ENCODE assay signal across 8 cellular contexts in genomic region chr12:3200032-3200617, GRCh38.
DNase-seq lines count a peak whose midpoint lies in the region; ATAC-seq, FAIRE-seq and TF ChIP-seq lines count a peak whose summit lies in the region.

No MANE protein-coding gene starts in this region.

- H3K27ac ChIP-seq in H1 (ENCODE audit: low read depth, low read length): no peak overlapping the region
- H3K27ac ChIP-seq in mesenchymal stem cell (ENCODE audit: low read length, poor library complexity, severe bottlenecking): no peak overlapping the region
- no peak overlapping the region for H3K27ac ChIP-seq in upper lobe of right lung
- H3K27ac ChIP-seq in effector memory CD4-positive, alpha-beta T cell (ENCODE audit: insufficient read depth, low read length, poor library complexity, severe bottlenecking): no peak overlapping the region

- no peak for TF ChIP-seq EP300 in H1 (IDR thresholded peaks at IDR 0.05; ENCODE audit: borderline replicate concordance in 1 of 2, low read depth in 2 of 2, low read length in 2 of 2)

- H2BK20ac ChIP-seq in H1 (ENCODE audit: low read length): no peak overlapping the region

- CTCF ChIA-PET in H1 (lab: Charles Lee; ENCODE audit: partially characterized antibody): interaction anchor here (0.6 to 24.7 kb wide), 10 partner anchors 7 to 129 kb away, joined by 3 to 448 read pairs (median 16); no protein-coding TSS in a partner anchor

- H3K9ac ChIP-seq in H1 (replicated peaks in 1 of 4; ENCODE audit: extremely low read depth in 1 of 4, low read depth in 3 of 4, low read length in 3 of 4): peak overlapping the region in 2 of 4 experiments; percentile 10 to 34; a peak in 2 of 7 replicates
- peak overlapping the region; percentile 38 for H3K9ac ChIP-seq in mesenchymal stem cell (ENCODE audit: low read length)

- H3K79me1 ChIP-seq in H1 (ENCODE audit: low read depth, low read length) (peaks cover 2% of the 10 kb centered on the region; the same call in 1 of the 2 replicates), mesenchymal stem cell (replicated peaks; ENCODE audit: low read length, poor library complexity, severe bottlenecking) (peaks cover 27% of the 10 kb centered on the region)

- H3K14ac ChIP-seq in H1 (ENCODE audit: insufficient read length) (no peak overlapping the region), mesenchymal stem cell (ENCODE audit: low read length in 2 of 2) (peak overlapping the region in 1 of 2 experiments; percentile 58)

- H3K4me3 ChIP-seq in H1 (ENCODE audit: extremely low read depth in 1 of 4, insufficient read depth in 2 of 4, low read depth in 3 of 4, low read length in 4 of 4) (peak overlapping the region; percentile 52 to 69 (median 64)), mesenchymal stem cell (ENCODE audit: insufficient read depth in 1 of 2, low read depth in 1 of 2, low read length in 2 of 2) (peak overlapping the region; percentile 69 to 78), upper lobe of right lung (peak overlapping the region; percentile 39)
- H3K4me3 ChIP-seq in effector memory CD4-positive, alpha-beta T cell (ENCODE audit: insufficient read depth, low read depth, low read length, poor library complexity, severe bottlenecking): no peak overlapping the region

- no peak overlapping the region for H4K5ac ChIP-seq in H1 (ENCODE audit: insufficient read length, low read depth, low read length)

- TF ChIP-seq CTCF in H1 (IDR thresholded peaks at IDR 0.05; ENCODE audit: control extremely low read depth in 1 of 3, insufficient read depth in 1 of 3, low read depth in 1 of 3, low read length in 3 of 3) (no peak), upper lobe of right lung (IDR thresholded peaks at IDR 0.05) (no peak)

- no peak overlapping the region for H4K91ac ChIP-seq in H1 (replicated peaks; ENCODE audit: insufficient read length, low read length)
- H4K91ac ChIP-seq in mesenchymal stem cell (ENCODE audit: low read length): no peak overlapping the region

- POLR2A ChIA-PET in H1 (lab: Charles Lee; ENCODE audit: partially characterized antibody): interaction anchor here (1.2 to 1.5 kb wide), 7 partner anchors 38 to 122 kb away, joined by 3 to 5 read pairs (median 3); no protein-coding TSS in a partner anchor

- H3K36me3 ChIP-seq in H1 (ENCODE audit: control insufficient read depth in 2 of 4, insufficient read depth in 4 of 4, low read length in 3 of 4) (no peaks in the 10 kb centered on the region), mesenchymal stem cell (ENCODE audit: control insufficient read depth in 1 of 2, insufficient read depth in 2 of 2, low read depth in 1 of 2, low read length in 2 of 2) (peaks cover 0 to 4% of the 10 kb centered on the region in 2 experiments), upper lobe of right lung (no peaks in the 10 kb centered on the region)
- no peaks in the 10 kb centered on the region for H3K36me3 ChIP-seq in effector memory CD4-positive, alpha-beta T cell (ENCODE audit: control insufficient read depth, insufficient read depth, low read length)

- TF ChIP-seq RAD21 in H1 (IDR thresholded peaks at IDR 0.05 in 1 of 2, conservative IDR thresholded peaks at IDR 0.05 in 1 of 2; ENCODE audit: low read depth in 2 of 2, low read length in 2 of 2): no peak

- peak; percentile 71 for ATAC-seq in upper lobe of right lung
- no peak for ATAC-seq in GM19397 (IDR thresholded peaks at IDR 0.05; ENCODE audit: unreplicated experiment)

- DNase-seq in ELR (ENCODE audit: low read depth): peak; percentile 56
- DNase-seq in NCI-H774 (lab: John Stamatoyannopoulos, UW): peak; percentile 36
- peak; percentile 70 to 92 for DNase-seq in H1 (ENCODE audit: low read depth in 1 of 2, low spot score in 2 of 2)
- DNase-seq in mesenchymal stem cell: peak; percentile 74
- DNase-seq in upper lobe of right lung: peak; percentile 72
- no peak for DNase-seq in effector CD8-positive, alpha-beta T cell (lab: John Stamatoyannopoulos, UW)
- no peak for DNase-seq in effector memory CD4-positive, alpha-beta T cell

- peaks cover 10 to 43% (median 32%) of the 10 kb centered on the region in 4 experiments for H3K27me3 ChIP-seq in H1 (replicated peaks in 1 of 4; ENCODE audit: control insufficient read depth in 3 of 4, extremely low read depth in 1 of 4, insufficient read depth in 3 of 4, low read length in 3 of 4)
- H3K27me3 ChIP-seq in mesenchymal stem cell (ENCODE audit: control insufficient read depth in 1 of 2, insufficient read depth in 1 of 2, low read length in 2 of 2): peaks cover 3 to 63% of the 10 kb centered on the region in 2 experiments
- peaks cover 20% of the 10 kb centered on the region for H3K27me3 ChIP-seq in upper lobe of right lung
- H3K27me3 ChIP-seq in effector memory CD4-positive, alpha-beta T cell (replicated peaks; ENCODE audit: control insufficient read depth, insufficient read depth, low read length, poor library complexity, severe bottlenecking): peaks cover 9% of the 10 kb centered on the region

- H4K8ac ChIP-seq in H1 (ENCODE audit: extremely low read depth, insufficient read depth, low read length) (peak overlapping the region; percentile 91), mesenchymal stem cell (ENCODE audit: low read length) (no peak overlapping the region)

- H2BK120ac ChIP-seq in H1 (replicated peaks; ENCODE audit: low read depth, low read length): no peak overlapping the region
- no peak overlapping the region for H2BK120ac ChIP-seq in mesenchymal stem cell (ENCODE audit: low read depth, low read length)

- H3K4me2 ChIP-seq in H1 (ENCODE audit: insufficient read depth in 1 of 2, low read depth in 2 of 2, low read length in 2 of 2) (peak overlapping the region; percentile 97 to 99), mesenchymal stem cell (ENCODE audit: low read length, poor library complexity, severe bottlenecking) (peak overlapping the region; percentile 97)

- intact Hi-C loops in upper lobe of right lung (cut with DNase I): loop anchor here (5.0 kb wide), 1 partner anchor 63 kb away; no protein-coding TSS in a partner anchor

- H2AFZ ChIP-seq in H1 (ENCODE audit: low read length) (no peak overlapping the region), mesenchymal stem cell (ENCODE audit: low read depth, low read length) (no peak overlapping the region)

- 2% methylated on average over 48 of the region's 49 CpGs; no CpG with 5 or more reads in 1 of the 2 experiments for WGBS in H1 (ENCODE audit: extremely low coverage in 1 of 2, insufficient coverage in 1 of 2, insufficient read length in 1 of 2, insufficient replicate concordance in 2 of 2, low coverage in 1 of 2, low lambda C conversion rate in 2 of 2, missing lambda C conversion rate in 1 of 2), 2 experiments
- WGBS in mesenchymal stem cell: under 1% methylated on average over 44 of the region's 49 CpGs

- no peak overlapping the region for H3K56ac ChIP-seq in H1 (replicated peaks; ENCODE audit: insufficient read length, low read depth, low read length)

- no peak; a peak in 1 of 3 replicates for TF ChIP-seq POLR2A in H1 (IDR thresholded peaks at IDR 0.05; ENCODE audit: control extremely low read depth in 1 of 2, low read depth in 2 of 2, low read length in 2 of 2)

- H2BK15ac ChIP-seq in H1 (ENCODE audit: low read length) (no peak overlapping the region), mesenchymal stem cell (ENCODE audit: low read depth, poor library complexity, severe bottlenecking) (no peak overlapping the region)

- H2BK5ac ChIP-seq in H1 (ENCODE audit: low read depth, low read length) (no peak overlapping the region), mesenchymal stem cell (ENCODE audit: low read depth, low read length, poor library complexity, severe bottlenecking) (no peak overlapping the region)

- H3K18ac ChIP-seq in H1 (ENCODE audit: extremely low read depth, low read length) (no peak overlapping the region; the same call in 1 of the 2 replicates), mesenchymal stem cell (ENCODE audit: low read depth in 1 of 2, low read length in 2 of 2) (peak overlapping the region; percentile 24 to 58)

- peaks cover 19% of the 10 kb centered on the region; the same call in 1 of the 2 replicates for H3K23me2 ChIP-seq in H1 (ENCODE audit: low read depth, low read length)

- H2BK12ac ChIP-seq in H1 (ENCODE audit: low read depth, low read length) (no peak overlapping the region), mesenchymal stem cell (ENCODE audit: low read length in 2 of 2) (no peak overlapping the region)

- H3K23ac ChIP-seq in H1 (ENCODE audit: insufficient read length) (no peak overlapping the region), mesenchymal stem cell (ENCODE audit: low read length in 2 of 2) (peak overlapping the region in 1 of 2 experiments; percentile 67)

- no peaks in the 10 kb centered on the region for H3K9me3 ChIP-seq in H1 (ENCODE audit: insufficient read depth in 2 of 2, low read depth in 1 of 2, low read length in 1 of 2)
- H3K9me3 ChIP-seq in mesenchymal stem cell (ENCODE audit: control insufficient read depth, low read length): no peaks in the 10 kb centered on the region
- H3K9me3 ChIP-seq in upper lobe of right lung: no peaks in the 10 kb centered on the region
- no peaks in the 10 kb centered on the region for H3K9me3 ChIP-seq in effector memory CD4-positive, alpha-beta T cell (ENCODE audit: control insufficient read depth, low read length)

- H3K4me1 ChIP-seq in H1 (replicated peaks in 1 of 4; ENCODE audit: control insufficient read depth in 3 of 4, insufficient read depth in 4 of 4, low read length in 3 of 4) (peaks cover 3 to 17% (median 11%) of the 10 kb centered on the region in 4 experiments), mesenchymal stem cell (ENCODE audit: control insufficient read depth, insufficient read depth, low read depth, low read length) (peaks cover 34% of the 10 kb centered on the region), upper lobe of right lung (peaks cover 22% of the 10 kb centered on the region)
- H3K4me1 ChIP-seq in effector memory CD4-positive, alpha-beta T cell (ENCODE audit: control insufficient read depth, insufficient read depth, low read length, poor library complexity, severe bottlenecking): peaks cover 5% of the 10 kb centered on the region

- H2AK5ac ChIP-seq in H1 (ENCODE audit: low read depth, low read length): no peak overlapping the region
- no peak overlapping the region for H2AK5ac ChIP-seq in mesenchymal stem cell (ENCODE audit: low read length, severe bottlenecking)

- H4K20me1 ChIP-seq in H1 (replicated peaks in 1 of 2; ENCODE audit: control insufficient read depth in 1 of 2, insufficient read depth in 2 of 2, low read length in 2 of 2): peaks cover 8 to 17% of the 10 kb centered on the region in 2 experiments

- no peak for FAIRE-seq in H1 (lab: Jason Lieb, UNC)

- H3K4ac ChIP-seq in H1 (replicated peaks; ENCODE audit: insufficient read length, low read depth, low read length) (no peak overlapping the region), mesenchymal stem cell (ENCODE audit: low read depth in 1 of 2, low read length in 2 of 2) (no peak overlapping the region)

- no peaks in the 10 kb centered on the region for H3K79me2 ChIP-seq in H1 (ENCODE audit: control insufficient read depth in 1 of 2, insufficient read depth in 2 of 2, low read length in 2 of 2)

TF ChIP-seq in H1, 55 proteins besides CTCF, POLR2A, EP300 and RAD21 (continues in another document):
- TF ChIP-seq RNF2 (IDR thresholded peaks at IDR 0.05; ENCODE audit: borderline replicate concordance, low read depth, low read length, missing control alignments, poor library complexity, severe bottlenecking): peak; percentile 34
- TF ChIP-seq TAF7 (optimal IDR thresholded peaks at IDR 0.05; ENCODE audit: borderline replicate concordance, low read depth, low read length): peak; percentile 47
- TF ChIP-seq GABPA (IDR thresholded peaks at IDR 0.05; ENCODE audit: borderline replicate concordance, insufficient read depth, low read length): peak; percentile 68; the same call in 1 of the 2 replicates

Comparison
In these comparisons a context has a peak if more than half of its experiments do, and no peak if none do; other contexts are left out.
1. DNase-seq: peak in ELR (single experiment), NCI-H774 (single experiment), H1 (2 of 2), mesenchymal stem cell (single experiment) and upper lobe of right lung (single experiment); none in effector CD8-positive, alpha-beta T cell (single experiment) and effector memory CD4-positive, alpha-beta T cell (0 of 3).